ENCODE assay signal across 1 cellular context in genomic region chr15:40564591-40565332, GRCh38.
TF ChIP-seq lines count a peak whose summit lies in the region.

Gene CCDC32 (minus strand): TSS chr15:40565042. CDS start chr15:40563015, 2,027 bp downstream.

TF ChIP-seq in HepG2, 621 proteins besides CTCF, POLR2A, EP300 and RAD21 (continued from another document and continues in another):
- no peak for TF ChIP-seq ELK4 (CRISPR knock-in tag; IDR thresholded peaks at IDR 0.05; ENCODE audit: borderline replicate concordance)
- no peak for TF ChIP-seq ZNF124 (CRISPR knock-in tag; IDR thresholded peaks at IDR 0.05)
- TF ChIP-seq HDAC1 (CRISPR knock-in tag; IDR thresholded peaks at IDR 0.05): no peak; the same call in 1 of the 2 replicates
- no peak for TF ChIP-seq HNF4A (CRISPR knock-in tag; IDR thresholded peaks at IDR 0.05)
- peak; percentile 30; the same call in 1 of the 2 replicates for TF ChIP-seq MIXL1 (CRISPR knock-in tag; IDR thresholded peaks at IDR 0.05)
- no peak for TF ChIP-seq SOX6 (IDR thresholded peaks at IDR 0.05)
- TF ChIP-seq SOX6 (CRISPR knock-in tag; IDR thresholded peaks at IDR 0.05): peak; percentile 45; the same call in 1 of the 2 replicates
- no peak for TF ChIP-seq ATF6 (CRISPR knock-in tag; conservative IDR thresholded peaks at IDR 0.05)
- no peak for TF ChIP-seq TEAD3 (CRISPR knock-in tag; optimal IDR thresholded peaks at IDR 0.05; ENCODE audit: borderline replicate concordance)
- peak; percentile 66 for TF ChIP-seq SRSF1 (optimal IDR thresholded peaks at IDR 0.05; ENCODE audit: low read depth, low read length)
- TF ChIP-seq MXD1 (CRISPR knock-in tag; IDR thresholded peaks at IDR 0.05): peak; percentile 72
- TF ChIP-seq THAP8 (CRISPR knock-in tag; IDR thresholded peaks at IDR 0.05; ENCODE audit: borderline replicate concordance): no peak
- TF ChIP-seq SMC3 (IDR thresholded peaks at IDR 0.05; ENCODE audit: low read length): no peak
- TF ChIP-seq NAIF1 (CRISPR knock-in tag; IDR thresholded peaks at IDR 0.05; ENCODE audit: borderline replicate concordance): peak; percentile 29; the same call in 1 of the 2 replicates
- TF ChIP-seq GABPA (IDR thresholded peaks at IDR 0.05; ENCODE audit: low read depth, low read length): no peak
- TF ChIP-seq GABPA (CRISPR knock-in tag; IDR thresholded peaks at IDR 0.05; ENCODE audit: low read depth): peak; percentile 11; the same call in 1 of the 2 replicates
- no peak for TF ChIP-seq ATF2 (CRISPR knock-in tag; IDR thresholded peaks at IDR 0.05)
- no peak for TF ChIP-seq YY1 (IDR thresholded peaks at IDR 0.05; ENCODE audit: insufficient read depth, insufficient replicate concordance, low read depth, low read length)
- TF ChIP-seq SRY (CRISPR knock-in tag; IDR thresholded peaks at IDR 0.05): no peak
- no peak for TF ChIP-seq ZNF704 (CRISPR knock-in tag; IDR thresholded peaks at IDR 0.05; ENCODE audit: borderline replicate concordance)
- TF ChIP-seq ETV6 (CRISPR knock-in tag; conservative IDR thresholded peaks at IDR 0.05): no peak
- peak; percentile 66; the same call in 1 of the 2 replicates for TF ChIP-seq CREM (IDR thresholded peaks at IDR 0.05)
- TF ChIP-seq CREM (CRISPR knock-in tag; IDR thresholded peaks at IDR 0.05): no peak
- peak; percentile 81 for TF ChIP-seq RFX5 (IDR thresholded peaks at IDR 0.05; ENCODE audit: low read depth, low read length)
- TF ChIP-seq ZNF615 (CRISPR knock-in tag; IDR thresholded peaks at IDR 0.05; ENCODE audit: borderline replicate concordance): no peak
- no peak for TF ChIP-seq HCFC1 (IDR thresholded peaks at IDR 0.05; ENCODE audit: low read depth, low read length)
- TF ChIP-seq NBN (conservative IDR thresholded peaks at IDR 0.05): no peak
- no peak for TF ChIP-seq ARHGAP35 (CRISPR knock-in tag; IDR thresholded peaks at IDR 0.05; ENCODE audit: borderline replicate concordance)
- no peak for TF ChIP-seq ZNF878 (CRISPR knock-in tag; IDR thresholded peaks at IDR 0.05)
- TF ChIP-seq NCOA2 (CRISPR knock-in tag; IDR thresholded peaks at IDR 0.05): no peak; the same call in 1 of the 2 replicates
- no peak for TF ChIP-seq PPARG (CRISPR knock-in tag; conservative IDR thresholded peaks at IDR 0.05)
- no peak for TF ChIP-seq ZNF761 (CRISPR knock-in tag; conservative IDR thresholded peaks at IDR 0.05)
- peak; percentile 24; the same call in 1 of the 2 replicates for TF ChIP-seq TFAP4 (IDR thresholded peaks at IDR 0.05; ENCODE audit: borderline replicate concordance, low read depth)
- no peak for TF ChIP-seq SNAPC5 (CRISPR knock-in tag; IDR thresholded peaks at IDR 0.05; ENCODE audit: borderline replicate concordance)
- 0 out of 2 replicates have a peak, but pooled peaks have one; percentile 29 for TF ChIP-seq ZNF230 (CRISPR knock-in tag; IDR thresholded peaks at IDR 0.05)
- TF ChIP-seq HMGXB3 (CRISPR knock-in tag; IDR thresholded peaks at IDR 0.05; ENCODE audit: borderline replicate concordance): peak; percentile 94
- TF ChIP-seq NFRKB (IDR thresholded peaks at IDR 0.05): no peak
- TF ChIP-seq ZNF713 (CRISPR knock-in tag; IDR thresholded peaks at IDR 0.05): no peak
- peak; percentile 53 for TF ChIP-seq TARDBP (CRISPR knock-in tag; IDR thresholded peaks at IDR 0.05)
- no peak for TF ChIP-seq STAT6 (CRISPR knock-in tag; IDR thresholded peaks at IDR 0.05; ENCODE audit: borderline replicate concordance)
- no peak; the same call in 1 of the 2 replicates for TF ChIP-seq ELF3 (CRISPR knock-in tag; IDR thresholded peaks at IDR 0.05)
- 0 out of 2 replicates have a peak, but pooled peaks have one; percentile 49 for TF ChIP-seq ZNF747 (CRISPR knock-in tag; IDR thresholded peaks at IDR 0.05; ENCODE audit: borderline replicate concordance)
- no peak for TF ChIP-seq SP1 (IDR thresholded peaks at IDR 0.05)
- TF ChIP-seq SP1 (CRISPR knock-in tag; IDR thresholded peaks at IDR 0.05): no peak
- no peak for TF ChIP-seq ZFP90 (CRISPR knock-in tag; IDR thresholded peaks at IDR 0.05; ENCODE audit: borderline replicate concordance)
- TF ChIP-seq ZNF333 (CRISPR knock-in tag; IDR thresholded peaks at IDR 0.05; ENCODE audit: borderline replicate concordance): 0 out of 2 replicates have a peak, but pooled peaks have one; percentile 47
- TF ChIP-seq NFE2 (CRISPR knock-in tag; IDR thresholded peaks at IDR 0.05): no peak
- TF ChIP-seq ZNF282 (IDR thresholded peaks at IDR 0.05; ENCODE audit: partially characterized antibody): no peak
- no peak; the same call in 1 of the 2 replicates for TF ChIP-seq THAP7 (CRISPR knock-in tag; IDR thresholded peaks at IDR 0.05)
- no peak for TF ChIP-seq U2AF1 (optimal IDR thresholded peaks at IDR 0.05; ENCODE audit: low read depth, low read length)
- no peak for TF ChIP-seq KDM6A (CRISPR knock-in tag; IDR thresholded peaks at IDR 0.05; ENCODE audit: low read depth)
- no peak for TF ChIP-seq MTF2 (CRISPR knock-in tag; IDR thresholded peaks at IDR 0.05; ENCODE audit: borderline replicate concordance)
- TF ChIP-seq MXD4 (CRISPR knock-in tag; IDR thresholded peaks at IDR 0.05): peak; percentile 68; the same call in 1 of the 2 replicates
